13 cellular contexts compared by ENCODE assay signal in the genomic region with DNA sequence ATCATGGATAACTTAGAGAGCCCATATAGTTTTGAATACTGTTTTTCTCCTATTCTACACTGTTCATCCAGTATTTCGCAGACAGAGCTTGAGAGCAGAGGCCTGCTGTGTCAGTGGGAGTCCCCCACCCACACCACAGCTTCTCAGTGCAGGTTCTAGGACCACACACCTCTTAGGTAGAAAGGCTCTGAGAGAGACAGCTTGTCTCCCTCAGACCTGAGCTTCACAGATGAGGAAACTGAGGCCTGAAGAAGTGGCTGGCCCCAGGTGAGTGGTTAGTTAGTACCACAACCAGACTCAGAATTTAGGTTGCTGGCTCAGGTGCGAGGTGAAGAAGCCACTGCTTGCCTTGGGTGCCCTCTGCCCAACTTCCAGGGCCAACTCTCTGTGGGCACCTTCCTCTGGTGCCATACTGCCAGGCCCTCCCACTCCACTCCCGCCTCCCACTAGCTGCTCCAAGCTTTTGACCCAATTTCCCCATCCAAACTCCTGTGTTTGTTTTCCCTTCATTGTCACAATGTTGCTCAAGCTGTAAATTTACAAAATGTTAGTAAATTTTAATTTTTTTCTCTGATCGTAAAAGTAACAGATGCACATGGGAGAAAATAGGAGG.
"Had no signal": no experiment of that assay in that cellular context is flagged by ENCODE, and none has a peak within 500 bp of the region (broad histone marks: within the 10 kb centered on the region; RNA-seq: fewer than 3 reads in every experiment).

No MANE protein-coding gene starts in this region.

- ATAC-seq: gastrocnemius medialis had no signal

- FAIRE-seq: kidney had no signal

- H3K27ac Mint-ChIP-seq: brain, nephron progenitor cell had no signal

- H3K9me3 Mint-ChIP-seq: central memory CD8-positive, alpha-beta T cell; nephron progenitor cell had no signal

- H3K27ac ChIP-seq: gastrocnemius medialis, sigmoid colon, tibial artery had no signal

- H3K9me3 ChIP-seq: gastrocnemius medialis, sigmoid colon, tibial artery had no signal

- H3K4me3 ChIP-seq: gastrocnemius medialis, sigmoid colon, tibial artery had no signal

- H3K36me3 ChIP-seq: gastrocnemius medialis, sigmoid colon, tibial artery had no signal

- H3K4me1 ChIP-seq: gastrocnemius medialis, sigmoid colon had no signal

- H3K4me3 Mint-ChIP-seq: brain; central memory CD8-positive, alpha-beta T cell; nephron progenitor cell had no signal

- DNase-seq: activated gamma-delta T cell; amniotic stem cell; effector memory CD4-positive, alpha-beta T cell; gastrocnemius medialis; kidney; nephron progenitor cell; sigmoid colon; stimulated activated CD4-positive, alpha-beta T cell treated with anti-CD3 and anti-CD28 coated beads, Interleukin-12 subunit alpha, Interleukin-12 subunit beta, amount 100 ng/mL, for 4 hours; stimulated activated CD8-positive, alpha-beta memory T cell treated with anti-CD3 and anti-CD28 coated beads, Interleukin-4, amount 100 ng/mL, for 48 hours; T-helper 9 cell; tibial artery had no signal

- H3K4me1 Mint-ChIP-seq: central memory CD8-positive, alpha-beta T cell had no signal

- H3K36me3 Mint-ChIP-seq: brain had no signal

- H3K27me3 ChIP-seq: gastrocnemius medialis, sigmoid colon, tibial artery had no signal
